In genomic region chr6:2718334-2719052, GRCh38 we compare ENCODE assay signal across 1 cellular context.
A peak's percentile ranks its signal among the peaks of the same experiment; 100 is the strongest.
TF ChIP-seq lines count a peak whose summit lies in the region.

No MANE protein-coding gene starts in this region.

TF ChIP-seq in K562, 482 proteins besides CTCF, POLR2A, EP300 and RAD21 (continued from another document):
- TF ChIP-seq, protein P1, sequence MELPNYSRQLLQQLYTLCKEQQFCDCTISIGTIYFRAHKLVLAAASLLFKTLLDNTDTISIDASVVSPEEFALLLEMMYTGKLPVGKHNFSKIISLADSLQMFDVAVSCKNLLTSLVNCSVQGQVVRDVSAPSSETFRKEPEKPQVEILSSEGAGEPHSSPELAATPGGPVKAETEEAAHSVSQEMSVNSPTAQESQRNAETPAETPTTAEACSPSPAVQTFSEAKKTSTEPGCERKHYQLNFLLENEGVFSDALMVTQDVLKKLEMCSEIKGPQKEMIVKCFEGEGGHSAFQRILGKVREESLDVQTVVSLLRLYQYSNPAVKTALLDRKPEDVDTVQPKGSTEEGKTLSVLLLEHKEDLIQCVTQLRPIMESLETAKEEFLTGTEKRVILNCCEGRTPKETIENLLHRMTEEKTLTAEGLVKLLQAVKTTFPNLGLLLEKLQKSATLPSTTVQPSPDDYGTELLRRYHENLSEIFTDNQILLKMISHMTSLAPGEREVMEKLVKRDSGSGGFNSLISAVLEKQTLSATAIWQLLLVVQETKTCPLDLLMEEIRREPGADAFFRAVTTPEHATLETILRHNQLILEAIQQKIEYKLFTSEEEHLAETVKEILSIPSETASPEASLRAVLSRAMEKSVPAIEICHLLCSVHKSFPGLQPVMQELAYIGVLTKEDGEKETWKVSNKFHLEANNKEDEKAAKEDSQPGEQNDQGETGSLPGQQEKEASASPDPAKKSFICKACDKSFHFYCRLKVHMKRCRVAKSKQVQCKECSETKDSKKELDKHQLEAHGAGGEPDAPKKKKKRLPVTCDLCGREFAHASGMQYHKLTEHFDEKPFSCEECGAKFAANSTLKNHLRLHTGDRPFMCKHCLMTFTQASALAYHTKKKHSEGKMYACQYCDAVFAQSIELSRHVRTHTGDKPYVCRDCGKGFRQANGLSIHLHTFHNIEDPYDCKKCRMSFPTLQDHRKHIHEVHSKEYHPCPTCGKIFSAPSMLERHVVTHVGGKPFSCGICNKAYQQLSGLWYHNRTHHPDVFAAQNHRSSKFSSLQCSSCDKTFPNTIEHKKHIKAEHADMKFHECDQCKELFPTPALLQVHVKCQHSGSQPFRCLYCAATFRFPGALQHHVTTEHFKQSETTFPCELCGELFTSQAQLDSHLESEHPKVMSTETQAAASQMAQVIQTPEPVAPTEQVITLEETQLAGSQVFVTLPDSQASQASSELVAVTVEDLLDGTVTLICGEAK (IDR thresholded peaks at IDR 0.05): no peak
- TF ChIP-seq, protein P1 (CRISPR knock-in tag; IDR thresholded peaks at IDR 0.05): no peak
- TF ChIP-seq U2AF2 (optimal IDR thresholded peaks at IDR 0.05; ENCODE audit: low read depth, low read length): no peak
- TF ChIP-seq SIX5 (IDR thresholded peaks at IDR 0.05; ENCODE audit: borderline replicate concordance in 1 of 2, insufficient read depth in 1 of 2, low read depth in 1 of 2, low read length in 2 of 2): no peak
- peak; percentile 31; the same call in 1 of the 2 replicates for TF ChIP-seq SMARCA4 (IDR thresholded peaks at IDR 0.05)
- peak; percentile 43; the same call in 1 of the 2 replicates for TF ChIP-seq TCF3 (CRISPR knock-in tag; IDR thresholded peaks at IDR 0.05)
- TF ChIP-seq HDAC8 (tag; IDR thresholded peaks at IDR 0.05): no peak
- TF ChIP-seq, protein P2, sequence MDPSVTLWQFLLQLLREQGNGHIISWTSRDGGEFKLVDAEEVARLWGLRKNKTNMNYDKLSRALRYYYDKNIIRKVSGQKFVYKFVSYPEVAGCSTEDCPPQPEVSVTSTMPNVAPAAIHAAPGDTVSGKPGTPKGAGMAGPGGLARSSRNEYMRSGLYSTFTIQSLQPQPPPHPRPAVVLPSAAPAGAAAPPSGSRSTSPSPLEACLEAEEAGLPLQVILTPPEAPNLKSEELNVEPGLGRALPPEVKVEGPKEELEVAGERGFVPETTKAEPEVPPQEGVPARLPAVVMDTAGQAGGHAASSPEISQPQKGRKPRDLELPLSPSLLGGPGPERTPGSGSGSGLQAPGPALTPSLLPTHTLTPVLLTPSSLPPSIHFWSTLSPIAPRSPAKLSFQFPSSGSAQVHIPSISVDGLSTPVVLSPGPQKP (CRISPR knock-in tag; IDR thresholded peaks at IDR 0.05): no peak
- TF ChIP-seq SMARCC2 (IDR thresholded peaks at IDR 0.05; ENCODE audit: low read depth): no peak
- TF ChIP-seq HSF4 (CRISPR knock-in tag; IDR thresholded peaks at IDR 0.05; ENCODE audit: borderline replicate concordance): no peak
- no peak for TF ChIP-seq NFIC (IDR thresholded peaks at IDR 0.05)
- no peak for TF ChIP-seq ZNF239 (CRISPR knock-in tag; IDR thresholded peaks at IDR 0.05)
- TF ChIP-seq POLR2AphosphoS5 (IDR thresholded peaks at IDR 0.05; ENCODE audit: control insufficient read depth, insufficient read depth, low read depth, low read length): no peak
- peak; percentile 60 for TF ChIP-seq CBFA2T3 (IDR thresholded peaks at IDR 0.05)
- TF ChIP-seq, protein P3, sequence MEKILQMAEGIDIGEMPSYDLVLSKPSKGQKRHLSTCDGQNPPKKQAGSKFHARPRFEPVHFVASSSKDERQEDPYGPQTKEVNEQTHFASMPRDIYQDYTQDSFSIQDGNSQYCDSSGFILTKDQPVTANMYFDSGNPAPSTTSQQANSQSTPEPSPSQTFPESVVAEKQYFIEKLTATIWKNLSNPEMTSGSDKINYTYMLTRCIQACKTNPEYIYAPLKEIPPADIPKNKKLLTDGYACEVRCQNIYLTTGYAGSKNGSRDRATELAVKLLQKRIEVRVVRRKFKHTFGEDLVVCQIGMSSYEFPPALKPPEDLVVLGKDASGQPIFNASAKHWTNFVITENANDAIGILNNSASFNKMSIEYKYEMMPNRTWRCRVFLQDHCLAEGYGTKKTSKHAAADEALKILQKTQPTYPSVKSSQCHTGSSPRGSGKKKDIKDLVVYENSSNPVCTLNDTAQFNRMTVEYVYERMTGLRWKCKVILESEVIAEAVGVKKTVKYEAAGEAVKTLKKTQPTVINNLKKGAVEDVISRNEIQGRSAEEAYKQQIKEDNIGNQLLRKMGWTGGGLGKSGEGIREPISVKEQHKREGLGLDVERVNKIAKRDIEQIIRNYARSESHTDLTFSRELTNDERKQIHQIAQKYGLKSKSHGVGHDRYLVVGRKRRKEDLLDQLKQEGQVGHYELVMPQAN (IDR thresholded peaks at IDR 0.05; ENCODE audit: borderline replicate concordance): no peak
- TF ChIP-seq, protein P4, sequence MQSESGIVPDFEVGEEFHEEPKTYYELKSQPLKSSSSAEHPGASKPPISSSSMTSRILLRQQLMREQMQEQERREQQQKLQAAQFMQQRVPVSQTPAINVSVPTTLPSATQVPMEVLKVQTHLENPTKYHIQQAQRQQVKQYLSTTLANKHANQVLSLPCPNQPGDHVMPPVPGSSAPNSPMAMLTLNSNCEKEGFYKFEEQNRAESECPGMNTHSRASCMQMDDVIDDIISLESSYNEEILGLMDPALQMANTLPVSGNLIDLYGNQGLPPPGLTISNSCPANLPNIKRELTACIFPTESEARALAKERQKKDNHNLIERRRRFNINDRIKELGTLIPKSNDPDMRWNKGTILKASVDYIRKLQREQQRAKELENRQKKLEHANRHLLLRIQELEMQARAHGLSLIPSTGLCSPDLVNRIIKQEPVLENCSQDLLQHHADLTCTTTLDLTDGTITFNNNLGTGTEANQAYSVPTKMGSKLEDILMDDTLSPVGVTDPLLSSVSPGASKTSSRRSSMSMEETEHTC (IDR thresholded peaks at IDR 0.05): 0 out of 2 replicates have a peak, but pooled peaks have one; percentile 29
- TF ChIP-seq MTF1 (CRISPR knock-in tag; IDR thresholded peaks at IDR 0.05; ENCODE audit: borderline replicate concordance): no peak
- no peak for TF ChIP-seq FUS (optimal IDR thresholded peaks at IDR 0.05; ENCODE audit: low read depth, low read length)
TF ChIP-seq in K562: peak in this region for 12.
